ENCODE assay signal across 16 cellular contexts in genomic region chr3:81540787-81541186, GRCh38.
DNase-seq lines count a peak whose midpoint lies in the region; ATAC-seq and TF ChIP-seq lines count a peak whose summit lies in the region.
"Had no signal": no experiment of that assay in that cellular context is flagged by ENCODE, and none has a peak within 500 bp of the region (broad histone marks: within the 10 kb centered on the region; RNA-seq: fewer than 3 reads in every experiment).

No MANE protein-coding gene starts in this region.

- peak; percentile 6 for ATAC-seq in activated T-helper 17 cell treated with anti-CD3 and anti-CD28 coated beads, Interleukin-2, amount 50 U/mL, for 72 hours (replicated peaks)
- ATAC-seq in central memory CD8-positive, alpha-beta T cell (replicated peaks; ENCODE audit: extremely low read depth, poor library complexity, severe bottlenecking): no peak
- ATAC-seq in stimulated activated effector memory CD8-positive, alpha-beta T cell treated with anti-CD3 and anti-CD28 coated beads, Interleukin-12 subunit alpha, Interleukin-12 subunit beta, amount 100 ng/mL, for 72 hours: peak; percentile 36

- DNase-seq in cardiac muscle cell (ENCODE audit: low read depth in 1 of 2, low spot score in 1 of 2): peak in 1 of 2 donors; percentile 31
- DNase-seq in left ventricle myocardium inferior: no peak
- no peak for DNase-seq in central memory CD8-positive, alpha-beta T cell (ENCODE audit: low spot score in 2 of 2)
- no peak for DNase-seq in stimulated activated effector memory CD8-positive, alpha-beta T cell treated with anti-CD3 and anti-CD28 coated beads, Interleukin-12 subunit alpha, Interleukin-12 subunit beta, amount 100 ng/mL, for 72 hours (ENCODE audit: low spot score in 2 of 2)
- DNase-seq in glutamatergic neuron: no peak
- no peak for DNase-seq in HEK293T (ENCODE audit: extremely low spot score)
- DNase-seq: C1 segment of cervical spinal cord; Calu3; CD4-positive, alpha-beta memory T cell; COR-L47; DMS153; DND-41; GOT3; H7; HCEC 1CT had no signal

- no peaks in the 10 kb centered on the region for H3K27me3 Mint-ChIP-seq in activated T-helper 17 cell treated with anti-CD3 and anti-CD28 coated beads, Interleukin-2, amount 50 U/mL, for 72 hours
- no peaks in the 10 kb centered on the region for H3K27me3 Mint-ChIP-seq in central memory CD8-positive, alpha-beta T cell
- H3K27me3 Mint-ChIP-seq in glutamatergic neuron (ENCODE audit: unreplicated experiment): no peaks in the 10 kb centered on the region
- H3K27me3 Mint-ChIP-seq: CD4-positive, alpha-beta memory T cell had no signal

- no peaks in the 10 kb centered on the region for H3K9me3 Mint-ChIP-seq in activated T-helper 17 cell treated with anti-CD3 and anti-CD28 coated beads, Interleukin-2, amount 50 U/mL, for 72 hours
- H3K9me3 Mint-ChIP-seq in central memory CD8-positive, alpha-beta T cell: no peaks in the 10 kb centered on the region
- H3K9me3 Mint-ChIP-seq in stimulated activated effector memory CD8-positive, alpha-beta T cell treated with anti-CD3 and anti-CD28 coated beads, Interleukin-12 subunit alpha, Interleukin-12 subunit beta, amount 100 ng/mL, for 72 hours: no peaks in the 10 kb centered on the region
- no peaks in the 10 kb centered on the region for H3K9me3 Mint-ChIP-seq in glutamatergic neuron (ENCODE audit: unreplicated experiment)
- H3K9me3 Mint-ChIP-seq: CD4-positive, alpha-beta memory T cell had no signal

- H3K36me3 Mint-ChIP-seq in activated T-helper 17 cell treated with anti-CD3 and anti-CD28 coated beads, Interleukin-2, amount 50 U/mL, for 72 hours (ENCODE audit: low read depth): peaks cover 43% of the 10 kb centered on the region
- H3K36me3 Mint-ChIP-seq in central memory CD8-positive, alpha-beta T cell (ENCODE audit: insufficient read depth): no peaks in the 10 kb centered on the region
- H3K36me3 Mint-ChIP-seq in stimulated activated effector memory CD8-positive, alpha-beta T cell treated with anti-CD3 and anti-CD28 coated beads, Interleukin-12 subunit alpha, Interleukin-12 subunit beta, amount 100 ng/mL, for 72 hours: peaks cover 7% of the 10 kb centered on the region
- no peaks in the 10 kb centered on the region for H3K36me3 Mint-ChIP-seq in glutamatergic neuron (ENCODE audit: unreplicated experiment)

- H3K4me3 ChIP-seq in cardiac muscle cell (no peak overlapping the region), left ventricle myocardium inferior (no peak overlapping the region)

- peaks cover 4% of the 10 kb centered on the region for H3K4me1 Mint-ChIP-seq in activated T-helper 17 cell treated with anti-CD3 and anti-CD28 coated beads, Interleukin-2, amount 50 U/mL, for 72 hours
- no peaks in the 10 kb centered on the region for H3K4me1 Mint-ChIP-seq in central memory CD8-positive, alpha-beta T cell
- H3K4me1 Mint-ChIP-seq in stimulated activated effector memory CD8-positive, alpha-beta T cell treated with anti-CD3 and anti-CD28 coated beads, Interleukin-12 subunit alpha, Interleukin-12 subunit beta, amount 100 ng/mL, for 72 hours: no peaks in the 10 kb centered on the region
- H3K4me1 Mint-ChIP-seq in glutamatergic neuron (ENCODE audit: low read depth, unreplicated experiment): no peaks in the 10 kb centered on the region
- H3K4me1 Mint-ChIP-seq: CD4-positive, alpha-beta memory T cell had no signal

- no peak overlapping the region for H3K4me3 Mint-ChIP-seq in activated T-helper 17 cell treated with anti-CD3 and anti-CD28 coated beads, Interleukin-2, amount 50 U/mL, for 72 hours
- no peak overlapping the region for H3K4me3 Mint-ChIP-seq in central memory CD8-positive, alpha-beta T cell
- no peak overlapping the region for H3K4me3 Mint-ChIP-seq in stimulated activated effector memory CD8-positive, alpha-beta T cell treated with anti-CD3 and anti-CD28 coated beads, Interleukin-12 subunit alpha, Interleukin-12 subunit beta, amount 100 ng/mL, for 72 hours
- no peak overlapping the region for H3K4me3 Mint-ChIP-seq in glutamatergic neuron (ENCODE audit: unreplicated experiment)
- H3K4me3 Mint-ChIP-seq: CD4-positive, alpha-beta memory T cell had no signal

- intact Hi-C loops in left ventricle myocardium inferior (cut with micrococcal nuclease): loop anchor here (10.0 kb wide), 1 partner anchor 46 kb away; no protein-coding TSS in a partner anchor

- CTCF ChIA-PET in HEK293T (lab: Yijun Ruan, JAX): no interaction called here

- TF ChIP-seq CTCF in cardiac muscle cell (IDR thresholded peaks at IDR 0.05; ENCODE audit: low read depth, low read length) (no peak), left ventricle myocardium inferior (IDR thresholded peaks at IDR 0.05; ENCODE audit: borderline replicate concordance) (no peak), glutamatergic neuron (IDR thresholded peaks at IDR 0.05; ENCODE audit: partially characterized antibody, unreplicated experiment) (no peak)

- no peaks in the 10 kb centered on the region for H3K9me3 ChIP-seq in cardiac muscle cell (ENCODE audit: low read depth)
- no peaks in the 10 kb centered on the region for H3K9me3 ChIP-seq in left ventricle myocardium inferior (replicated peaks)

- H3K36me3 ChIP-seq in cardiac muscle cell: no peaks in the 10 kb centered on the region
- peaks cover 10% of the 10 kb centered on the region for H3K36me3 ChIP-seq in left ventricle myocardium inferior

- POLR2A ChIA-PET in HEK293T (lab: Yijun Ruan, JAX): no interaction called here

- H3K4me1 ChIP-seq in cardiac muscle cell (ENCODE audit: low read depth) (peaks cover 29% of the 10 kb centered on the region), left ventricle myocardium inferior (peaks cover 14% of the 10 kb centered on the region)

- H3K27ac Mint-ChIP-seq in activated T-helper 17 cell treated with anti-CD3 and anti-CD28 coated beads, Interleukin-2, amount 50 U/mL, for 72 hours: no peak overlapping the region
- H3K27ac Mint-ChIP-seq in central memory CD8-positive, alpha-beta T cell (ENCODE audit: low read depth): peak overlapping the region; percentile 9
- no peak overlapping the region for H3K27ac Mint-ChIP-seq in stimulated activated effector memory CD8-positive, alpha-beta T cell treated with anti-CD3 and anti-CD28 coated beads, Interleukin-12 subunit alpha, Interleukin-12 subunit beta, amount 100 ng/mL, for 72 hours
- no peak overlapping the region for H3K27ac Mint-ChIP-seq in glutamatergic neuron (ENCODE audit: unreplicated experiment)
- H3K27ac Mint-ChIP-seq: CD4-positive, alpha-beta memory T cell had no signal

- H3K27me3 ChIP-seq in cardiac muscle cell (no peaks in the 10 kb centered on the region), left ventricle myocardium inferior (ENCODE audit: low read depth) (no peaks in the 10 kb centered on the region)

- peak overlapping the region; percentile 70 for H3K27ac ChIP-seq in cardiac muscle cell
- no peak overlapping the region for H3K27ac ChIP-seq in left ventricle myocardium inferior (replicated peaks)

TF ChIP-seq in HEK293T, 16 proteins besides CTCF, POLR2A, EP300 and RAD21:
- TF ChIP-seq NFRKB (IDR thresholded peaks at IDR 0.05): no peak
- TF ChIP-seq ZNF384 (IDR thresholded peaks at IDR 0.05): no peak
- TF ChIP-seq SP1 (IDR thresholded peaks at IDR 0.05): no peak
- no peak for TF ChIP-seq FOXM1 (IDR thresholded peaks at IDR 0.05; ENCODE audit: borderline replicate concordance)
- no peak for TF ChIP-seq BHLHE40 (IDR thresholded peaks at IDR 0.05; ENCODE audit: borderline replicate concordance)
- no peak for TF ChIP-seq L3MBTL2 (conservative IDR thresholded peaks at IDR 0.05)
- no peak for TF ChIP-seq TARDBP (IDR thresholded peaks at IDR 0.05)
